In genomic region chr13:59229861-59230260, GRCh38 we compare ENCODE assay signal across 33 cellular contexts.
"Had no signal": no experiment of that assay in that cellular context is flagged by ENCODE, and none has a peak within 500 bp of the region (broad histone marks: within the 10 kb centered on the region; RNA-seq: fewer than 3 reads in every experiment).

No MANE protein-coding gene starts in this region.

- H3K27me3 ChIP-seq: ascending aorta, body of pancreas, breast epithelium, Peyer's patch, SJSA1 had no signal

- H3K4me1 ChIP-seq: ascending aorta, body of pancreas, breast epithelium, Peyer's patch, SJSA1 had no signal

- H3K27ac Mint-ChIP-seq: activated CD4-positive, alpha-beta T cell treated with anti-CD3 and anti-CD28 coated beads, Interleukin-2, amount 10 ng/mL, durations not matched to agents 24 days and 14 days; activated CD8-positive, alpha-beta T cell treated with anti-CD3 and anti-CD28 coated beads for 36 hours; activated naive CD4-positive, alpha-beta T cell treated with anti-CD3 and anti-CD28 coated beads, Interleukin-2, amount 50 U/mL, for 24 hours; activated naive CD8-positive, alpha-beta T cell treated with anti-CD3 and anti-CD28 coated beads, Interleukin-2, amount 10 ng/mL, durations not matched to agents 7 days and 5 days; activated T-helper 2 cell treated with anti-CD3 and anti-CD28 coated beads, Interferon-gamma antibody, Interleukin-2, Interleukin-4, amounts not matched to agents 10 μg/mL and 5 μg/mL and 100 μg/mL, durations not matched to agents 14 hours and 24 hours and 36 hours; T-helper 1 cell treated with Interleukin-12 subunit alpha and Interleukin-12 subunit beta and Interleukin-4 antibody, amounts not matched to agents 30 μg/mL and 1 μg/mL, for 36 hours; T-helper 2 cell treated with Interferon-gamma antibody and Interleukin-4, amounts not matched to agents 5 μg/mL and 100 μg/mL, for 36 hours had no signal

- H3K9me3 ChIP-seq: ascending aorta, body of pancreas, breast epithelium, Peyer's patch, SJSA1, SK-N-SH had no signal

- H3K36me3 Mint-ChIP-seq: activated naive CD4-positive, alpha-beta T cell treated with anti-CD3 and anti-CD28 coated beads, Interleukin-2, amount 50 U/mL, for 24 hours; activated naive CD8-positive, alpha-beta T cell treated with anti-CD3 and anti-CD28 coated beads, Interleukin-2, amount 10 ng/mL, durations not matched to agents 7 days and 5 days had no signal

- H3K36me3 ChIP-seq: ascending aorta, breast epithelium, Peyer's patch, SJSA1 had no signal

- H3K27ac ChIP-seq: ascending aorta, body of pancreas, breast epithelium, Peyer's patch, SJSA1 had no signal

- H3K4me1 Mint-ChIP-seq: activated naive CD4-positive, alpha-beta T cell treated with anti-CD3 and anti-CD28 coated beads, Interleukin-2, amount 50 U/mL, for 24 hours had no signal

- H3K4me3 Mint-ChIP-seq: activated CD4-positive, alpha-beta T cell treated with anti-CD3 and anti-CD28 coated beads, Interleukin-2, amount 10 ng/mL, durations not matched to agents 24 days and 14 days; activated CD8-positive, alpha-beta T cell treated with anti-CD3 and anti-CD28 coated beads for 36 hours; activated naive CD4-positive, alpha-beta T cell treated with anti-CD3 and anti-CD28 coated beads, Interleukin-2, amount 50 U/mL, for 24 hours; activated naive CD8-positive, alpha-beta T cell treated with anti-CD3 and anti-CD28 coated beads, Interleukin-2, amount 10 ng/mL, durations not matched to agents 7 days and 5 days; T-helper 1 cell treated with Interleukin-12 subunit alpha and Interleukin-12 subunit beta and Interleukin-4 antibody, amounts not matched to agents 30 μg/mL and 1 μg/mL, for 36 hours; T-helper 2 cell treated with Interferon-gamma antibody and Interleukin-4, amounts not matched to agents 5 μg/mL and 100 μg/mL, for 36 hours had no signal

- DNase-seq: activated CD4-positive, alpha-beta T cell treated with anti-CD3 and anti-CD28 coated beads, Interleukin-2, amount 10 ng/mL, durations not matched to agents 24 days and 14 days; activated CD4-positive, alpha-beta T cell treated with anti-CD3 and anti-CD28 coated beads, Interleukin-2, amount 50 U/mL, for 4 hours; activated gamma-delta T cell; activated naive CD4-positive, alpha-beta T cell treated with Interleukin-2 at 50 U/mL for 16 hours; activated naive CD8-positive, alpha-beta T cell treated with anti-CD3 and anti-CD28 coated beads, Interleukin-2, amount 10 ng/mL, durations not matched to agents 7 days and 5 days; activated T-cell treated with anti-CD3 and anti-CD28 coated beads, Interleukin-2, amount 50 U/mL, for 1 hour; amygdala; caudate nucleus; IMR-90; NCI-H1092 treated with DMSO at 0.1 percent for 48 hours; NCI-H146; NCI-H187; NCI-H2081; NCI-H446; NCI-H510A treated with DMSO at 0.1 percent for 48 hours; NCI-H526 treated with DMSO at 0.1 percent for 48 hours; NCI-H82; NK-92 treated with Interleukin-12 subunit alpha and Interleukin-12 subunit beta, amount 100 ng/mL, for 24 hours; PC-3; Peyer's patch; RPMI8226; SHP77 treated with DMSO at 0.1 percent for 48 hours; SK-N-SH had no signal

- H3K9me3 Mint-ChIP-seq: activated CD4-positive, alpha-beta T cell treated with anti-CD3 and anti-CD28 coated beads, Interleukin-2, amount 10 ng/mL, durations not matched to agents 24 days and 14 days; activated CD8-positive, alpha-beta T cell treated with anti-CD3 and anti-CD28 coated beads for 36 hours; activated naive CD4-positive, alpha-beta T cell treated with anti-CD3 and anti-CD28 coated beads, Interleukin-2, amount 50 U/mL, for 24 hours had no signal

- H3K27me3 Mint-ChIP-seq: activated CD4-positive, alpha-beta T cell treated with anti-CD3 and anti-CD28 coated beads, Interleukin-2, amount 10 ng/mL, durations not matched to agents 24 days and 14 days; activated CD8-positive, alpha-beta T cell treated with anti-CD3 and anti-CD28 coated beads for 36 hours; activated naive CD8-positive, alpha-beta T cell treated with anti-CD3 and anti-CD28 coated beads, Interleukin-2, amount 10 ng/mL, durations not matched to agents 7 days and 5 days had no signal

- ATAC-seq: activated CD8-positive, alpha-beta T cell treated with anti-CD3 and anti-CD28 coated beads for 36 hours; body of pancreas; K562; PC-3 had no signal

- H3K4me3 ChIP-seq: ascending aorta, body of pancreas, breast epithelium, K562, Peyer's patch, SJSA1 had no signal
